27 cellular contexts compared by ENCODE assay signal in the genomic region with DNA sequence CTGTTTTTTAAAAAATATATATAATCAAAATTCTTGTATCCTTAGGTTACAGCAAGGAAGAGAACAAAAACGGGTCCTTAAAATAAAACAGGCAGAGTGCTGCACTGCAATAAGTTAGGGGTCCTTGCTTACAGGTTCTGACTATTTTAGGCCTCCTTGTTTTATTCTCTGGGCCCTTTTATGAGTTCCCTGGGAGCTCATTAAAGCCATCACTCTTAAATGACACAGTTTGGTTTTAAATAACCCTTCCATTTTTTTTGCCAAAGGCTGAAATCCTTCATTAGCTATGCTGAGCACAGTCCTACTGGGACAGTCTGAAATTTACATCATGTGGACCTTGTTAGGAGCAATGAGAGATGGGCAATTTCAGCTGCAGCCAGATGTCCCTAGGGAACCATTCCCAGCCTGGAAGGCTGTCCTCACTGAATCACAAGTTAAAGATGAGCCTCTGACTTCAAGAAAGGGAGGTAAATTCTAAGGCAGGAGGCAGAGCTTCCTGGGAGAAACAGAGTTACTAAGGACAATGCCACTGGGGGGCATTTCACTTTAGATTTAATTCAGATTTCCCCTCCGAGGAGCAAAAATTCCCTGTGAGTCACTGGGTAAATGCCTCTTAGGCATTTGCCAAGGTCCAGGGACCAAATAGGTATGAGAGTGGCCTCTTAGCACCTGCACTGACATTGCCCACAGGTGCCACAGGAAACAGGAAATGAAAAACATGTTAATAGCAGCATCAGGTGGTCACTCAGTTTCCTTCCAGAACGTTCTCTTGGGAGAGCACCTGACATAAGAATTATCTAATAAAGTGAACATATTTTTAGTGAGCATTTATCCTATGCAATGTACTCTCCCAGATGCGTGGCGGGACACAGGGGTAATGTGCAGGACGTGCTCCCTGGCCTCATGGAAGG. TPM values are rescaled to one million over a fixed set of nuclear protein-coding genes. Genes with fewer than 3 reads are reported as not detected.
DNase-seq lines count a peak whose midpoint lies in the region; ATAC-seq and TF ChIP-seq lines count a peak whose summit lies in the region.
"Had no signal": no experiment of that assay in that cellular context is flagged by ENCODE, and none has a peak within 500 bp of the region (broad histone marks: within the 10 kb centered on the region; RNA-seq: fewer than 3 reads in every experiment).

No MANE protein-coding gene starts in this region.

- peaks cover 11% of the 10 kb centered on the region for H3K27me3 Mint-ChIP-seq in activated CD4-positive, alpha-beta memory T cell treated with anti-CD3 and anti-CD28 coated beads for 36 hours

- H2AFZ ChIP-seq in OCI-LY3 (ENCODE audit: low read depth, low read length) = no peak overlapping the region
- H2AFZ ChIP-seq: GM23338 had no signal

- in situ Hi-C loops in HAP-1 (cut with MboI; ENCODE audit: low sequenced_read_pairs) = no loop called here

- DNase-seq in A673 (ENCODE audit: low spot score) = peak; percentile 52
- DNase-seq in GM04504 (ENCODE audit: low read depth) = peak; percentile 67
- DNase-seq in fibroblast of peridontal ligament (ENCODE audit: extremely low read depth) = peak; percentile 29
- DNase-seq in NCI-H2196 (lab: John Stamatoyannopoulos, UW; ENCODE audit: unreplicated experiment) = no peak
- DNase-seq in HAP-1 (ENCODE audit: low spot score in 2 of 2) = no peak
- no peak for DNase-seq in activated CD4-positive, alpha-beta memory T cell treated with anti-CD3 and anti-CD28 coated beads for 36 hours
- DNase-seq: activated CD4-positive, alpha-beta memory T cell treated with anti-CD3 and anti-CD28 coated beads, Interleukin-2, amount 10 ng/mL, durations not matched to agents 7 days and 5 days; COR-L47; dermis blood vessel endothelial cell; EL; KBM-7; mesendoderm; naive B cell; NCI-H1930; NCI-H446 treated with DMSO at 0.1 percent for 48 hours; retina; SIG-M5; uterus had no signal

- ATAC-seq in HG03280 (IDR thresholded peaks at IDR 0.05; ENCODE audit: unreplicated experiment) = no peak
- ATAC-seq: activated CD4-positive, CD25-positive, alpha-beta regulatory T cell treated with anti-CD3 and anti-CD28 coated beads, Interleukin-2, amount 50 U/mL, for 24 hours; GM23338; Panc1; stimulated activated effector memory CD8-positive, alpha-beta T cell treated with anti-CD3 and anti-CD28 coated beads, Interleukin-12 subunit alpha, Interleukin-12 subunit beta, amount 100 ng/mL, for 72 hours had no signal

- H3K9me3 Mint-ChIP-seq in activated CD4-positive, alpha-beta memory T cell treated with anti-CD3 and anti-CD28 coated beads for 36 hours = no peaks in the 10 kb centered on the region
- H3K9me3 Mint-ChIP-seq: activated CD4-positive, alpha-beta memory T cell treated with anti-CD3 and anti-CD28 coated beads, Interleukin-2, amount 10 ng/mL, durations not matched to agents 7 days and 5 days; central memory CD8-positive, alpha-beta T cell; GM23338; naive B cell; stimulated activated effector memory CD8-positive, alpha-beta T cell treated with anti-CD3 and anti-CD28 coated beads, Interleukin-12 subunit alpha, Interleukin-12 subunit beta, amount 100 ng/mL, for 72 hours had no signal

- CTCF ChIA-PET in A673 (lab: Charles Lee) = interaction anchor here (0.6 kb wide), 2 partner anchors 72 to 413 kb away, joined by 4 read pairs; no protein-coding TSS in a partner anchor
- CTCF ChIA-PET in activated CD4-positive, alpha-beta memory T cell treated with anti-CD3 and anti-CD28 coated beads for 36 hours (lab: Charles Lee) = interaction anchor here (0.6 kb wide), 1 partner anchor 696 kb away, joined by 3 read pairs; no protein-coding TSS in a partner anchor

- H3K4me2 ChIP-seq in OCI-LY3 (ENCODE audit: low read length) = peak overlapping the region; percentile 37
- H3K4me2 ChIP-seq: GM23338 had no signal

- H3K36me3 ChIP-seq in A673 (ENCODE audit: insufficient read depth, low read length, poor library complexity, severe bottlenecking) (no peaks in the 10 kb centered on the region), OCI-LY3 (replicated peaks; ENCODE audit: low read depth, low read length) (no peaks in the 10 kb centered on the region), HAP-1 (replicated peaks) (no peaks in the 10 kb centered on the region; the same call in 1 of the 2 replicates)
- H3K36me3 ChIP-seq: BLaER1 treated with 17β-estradiol and CSF1 and Interleukin-3, amounts not matched to agents 10 nM and 100 nM; uterus had no signal

- no peak overlapping the region for H3K9ac ChIP-seq in OCI-LY3 (ENCODE audit: low read length)

- TF ChIP-seq CTCF in A673 (conservative IDR thresholded peaks at IDR 0.05; ENCODE audit: low read depth, low read length) (no peak), OCI-LY3 (IDR thresholded peaks at IDR 0.05; ENCODE audit: low read depth, low read length) (no peak)

- intact Hi-C loops in A673 (cut with micrococcal nuclease; ENCODE audit: unreplicated experiment) = no loop called here
- intact Hi-C loops in activated CD4-positive, alpha-beta memory T cell treated with anti-CD3 and anti-CD28 coated beads for 36 hours (cut with micrococcal nuclease) = no loop called here

- peaks cover 4% of the 10 kb centered on the region for H3K4me1 Mint-ChIP-seq in activated CD4-positive, alpha-beta memory T cell treated with anti-CD3 and anti-CD28 coated beads for 36 hours (ENCODE audit: low read depth)

- no peak overlapping the region for H3K4me3 Mint-ChIP-seq in activated CD4-positive, alpha-beta memory T cell treated with anti-CD3 and anti-CD28 coated beads for 36 hours
- H3K4me3 Mint-ChIP-seq: activated CD4-positive, alpha-beta memory T cell treated with anti-CD3 and anti-CD28 coated beads, Interleukin-2, amount 10 ng/mL, durations not matched to agents 7 days and 5 days; activated naive CD8-positive, alpha-beta T cell; central memory CD8-positive, alpha-beta T cell; GM23338; stimulated activated effector memory CD8-positive, alpha-beta T cell treated with anti-CD3 and anti-CD28 coated beads, Interleukin-12 subunit alpha, Interleukin-12 subunit beta, amount 100 ng/mL, for 72 hours had no signal

- H4K20me1 ChIP-seq in OCI-LY3 (ENCODE audit: insufficient read depth, low read length) = no peaks in the 10 kb centered on the region

- H3K27me3 ChIP-seq in A673 (replicated peaks; ENCODE audit: insufficient read depth, low read depth, low read length, poor library complexity) (no peaks in the 10 kb centered on the region), OCI-LY3 (ENCODE audit: low read depth, low read length) (no peaks in the 10 kb centered on the region), HAP-1 (ENCODE audit: low read depth) (no peaks in the 10 kb centered on the region; the same call in 1 of the 2 replicates)
- H3K27me3 ChIP-seq: BLaER1 treated with 17β-estradiol and CSF1 and Interleukin-3, amounts not matched to agents 10 nM and 100 nM; uterus had no signal

- no peak overlapping the region for H3K27ac Mint-ChIP-seq in activated CD4-positive, alpha-beta memory T cell treated with anti-CD3 and anti-CD28 coated beads for 36 hours
- H3K27ac Mint-ChIP-seq: activated CD4-positive, alpha-beta memory T cell treated with anti-CD3 and anti-CD28 coated beads, Interleukin-2, amount 10 ng/mL, durations not matched to agents 7 days and 5 days; activated naive CD8-positive, alpha-beta T cell; GM23338; naive B cell; stimulated activated effector memory CD8-positive, alpha-beta T cell treated with anti-CD3 and anti-CD28 coated beads, Interleukin-12 subunit alpha, Interleukin-12 subunit beta, amount 100 ng/mL, for 72 hours had no signal

- peaks cover 12% of the 10 kb centered on the region for H3K4me1 ChIP-seq in A673 (ENCODE audit: insufficient read depth, low read length, poor library complexity, severe bottlenecking)
- H3K4me1 ChIP-seq in OCI-LY3 (ENCODE audit: low read length) = peaks cover 23% of the 10 kb centered on the region
- H3K4me1 ChIP-seq in HAP-1 = peaks cover 4% of the 10 kb centered on the region

- H3K27ac ChIP-seq in A673 (ENCODE audit: low read depth, low read length, poor library complexity, severe bottlenecking) (no peak overlapping the region), OCI-LY3 (ENCODE audit: low read length) (peak overlapping the region; percentile 13; the same call in 1 of the 2 replicates)
- H3K27ac ChIP-seq: BLaER1 treated with 17β-estradiol and CSF1 and Interleukin-3, amounts not matched to agents 10 nM and 100 nM; uterus had no signal

- H3K9me3 ChIP-seq in A673 (ENCODE audit: low read depth, low read length, poor library complexity, severe bottlenecking) (no peaks in the 10 kb centered on the region), OCI-LY3 (ENCODE audit: insufficient read depth, low read length) (no peaks in the 10 kb centered on the region), HAP-1 (no peaks in the 10 kb centered on the region)
- H3K9me3 ChIP-seq: BLaER1 treated with 17β-estradiol and CSF1 and Interleukin-3, amounts not matched to agents 10 nM and 100 nM; uterus had no signal

- peaks cover 2% of the 10 kb centered on the region for H3K36me3 Mint-ChIP-seq in activated CD4-positive, alpha-beta memory T cell treated with anti-CD3 and anti-CD28 coated beads for 36 hours
- H3K36me3 Mint-ChIP-seq: naive B cell had no signal

- H3K79me2 ChIP-seq in OCI-LY3 (ENCODE audit: low read length) = peaks cover 12% of the 10 kb centered on the region

- POLR2A ChIA-PET in A673 (lab: Charles Lee; ENCODE audit: low non-redundant PET) = interaction anchor here (0.5 kb wide), 1 partner anchor 78 kb away, joined by 4 read pairs; no protein-coding TSS in a partner anchor
- POLR2A ChIA-PET in activated CD4-positive, alpha-beta memory T cell treated with anti-CD3 and anti-CD28 coated beads for 36 hours (lab: Charles Lee) = no interaction called here

- BruUV-seq in A673 (replicated peaks; lab: Mats Ljungman, UMichigan) = no TSS peak

- H3K4me3 ChIP-seq in A673 (ENCODE audit: low read depth, low read length, poor library complexity, severe bottlenecking) (no peak overlapping the region), OCI-LY3 (ENCODE audit: low read length) (no peak overlapping the region), HAP-1 (no peak overlapping the region)
- H3K4me3 ChIP-seq: BLaER1 treated with 17β-estradiol and CSF1 and Interleukin-3, amounts not matched to agents 10 nM and 100 nM; GM23338; uterus had no signal

RNA-seq across cellular contexts. Expression of a gene that starts 3.8 kb away (rescaled TPM):
- 20.1 and 21.6 TPM in 2 replicates for total RNA-seq in A673 (2021)
- total RNA-seq in activated CD4-positive, alpha-beta memory T cell treated with anti-CD3 and anti-CD28 coated beads for 36 hours = 10 to 100 TPM; 16.3 to 16.7 TPM

RNA-seq across cellular contexts. Expression of a gene that starts 25.8 kb away (rescaled TPM):
- total RNA-seq in A673 (2021) = 0.41 and 0.50 TPM in 2 replicates
- total RNA-seq in activated CD4-positive, alpha-beta memory T cell treated with anti-CD3 and anti-CD28 coated beads for 36 hours = under 1 TPM; 0.81 to 0.87 TPM

RNA-seq across cellular contexts. Expression of a gene that starts 40.6 kb away (rescaled TPM):
- total RNA-seq in A673 (2021) = not detected in 2 replicates
- not detected for total RNA-seq in activated CD4-positive, alpha-beta memory T cell treated with anti-CD3 and anti-CD28 coated beads for 36 hours
- total RNA-seq: activated CD4-positive, alpha-beta memory T cell treated with anti-CD3 and anti-CD28 coated beads, Interleukin-2, amount 10 ng/mL, durations not matched to agents 7 days and 5 days; dermis blood vessel endothelial cell had no signal

Comparison
In these comparisons a context has a peak if more than half of its experiments do, and no peak if none do; other contexts are left out.
1. DNase-seq: peak in A673 (single experiment), GM04504 (single experiment) and fibroblast of peridontal ligament (single experiment); none in NCI-H2196 (single experiment), HAP-1 (0 of 2) and activated CD4-positive, alpha-beta memory T cell treated with anti-CD3 and anti-CD28 coated beads for 36 hours (single experiment).